1 cellular context compared by ENCODE assay signal in genomic region chr3:72447059-72447946, GRCh38.
A peak's percentile ranks its signal among the peaks of the same experiment; 100 is the strongest.
TF ChIP-seq lines count a peak whose summit lies in the region.

No MANE protein-coding gene starts in this region.

TF ChIP-seq in HepG2, 621 proteins besides CTCF, POLR2A, EP300 and RAD21 (continued from another document and continues in another):
- TF ChIP-seq ZNF318 (CRISPR knock-in tag; IDR thresholded peaks at IDR 0.05): no peak
- no peak for TF ChIP-seq NONO (IDR thresholded peaks at IDR 0.05)
- TF ChIP-seq NONO (CRISPR knock-in tag; conservative IDR thresholded peaks at IDR 0.05): no peak
- no peak for TF ChIP-seq JARID2 (CRISPR knock-in tag; IDR thresholded peaks at IDR 0.05; ENCODE audit: insufficient replicate concordance)
- TF ChIP-seq BHLHE40 (IDR thresholded peaks at IDR 0.05; ENCODE audit: low read length): peak; percentile 64; the same call in 1 of the 2 replicates
- no peak for TF ChIP-seq TARDBP (CRISPR knock-in tag; IDR thresholded peaks at IDR 0.05)
- TF ChIP-seq SNAI1 (CRISPR knock-in tag; IDR thresholded peaks at IDR 0.05; ENCODE audit: borderline replicate concordance): no peak
- TF ChIP-seq NFAT5 (CRISPR knock-in tag; IDR thresholded peaks at IDR 0.05): peak; percentile 82; the same call in 1 of the 2 replicates
- no peak for TF ChIP-seq ZNF710 (CRISPR knock-in tag; IDR thresholded peaks at IDR 0.05; ENCODE audit: borderline replicate concordance)
- TF ChIP-seq ZNF605 (CRISPR knock-in tag; IDR thresholded peaks at IDR 0.05): 0 out of 2 replicates have a peak, but pooled peaks have one; percentile 18
- no peak for TF ChIP-seq ZNF660 (CRISPR knock-in tag; IDR thresholded peaks at IDR 0.05; ENCODE audit: borderline replicate concordance, low read depth)
- no peak; the same call in 1 of the 2 replicates for TF ChIP-seq ZGPAT (CRISPR knock-in tag; IDR thresholded peaks at IDR 0.05)
- TF ChIP-seq ZNF841 (CRISPR knock-in tag; IDR thresholded peaks at IDR 0.05; ENCODE audit: borderline replicate concordance): 0 out of 2 replicates have a peak, but pooled peaks have one; percentile 73
- no peak for TF ChIP-seq ZNF282 (IDR thresholded peaks at IDR 0.05; ENCODE audit: partially characterized antibody)
- no peak for TF ChIP-seq ZNF569 (CRISPR knock-in tag; IDR thresholded peaks at IDR 0.05; ENCODE audit: borderline replicate concordance)
- TF ChIP-seq, protein P1, sequence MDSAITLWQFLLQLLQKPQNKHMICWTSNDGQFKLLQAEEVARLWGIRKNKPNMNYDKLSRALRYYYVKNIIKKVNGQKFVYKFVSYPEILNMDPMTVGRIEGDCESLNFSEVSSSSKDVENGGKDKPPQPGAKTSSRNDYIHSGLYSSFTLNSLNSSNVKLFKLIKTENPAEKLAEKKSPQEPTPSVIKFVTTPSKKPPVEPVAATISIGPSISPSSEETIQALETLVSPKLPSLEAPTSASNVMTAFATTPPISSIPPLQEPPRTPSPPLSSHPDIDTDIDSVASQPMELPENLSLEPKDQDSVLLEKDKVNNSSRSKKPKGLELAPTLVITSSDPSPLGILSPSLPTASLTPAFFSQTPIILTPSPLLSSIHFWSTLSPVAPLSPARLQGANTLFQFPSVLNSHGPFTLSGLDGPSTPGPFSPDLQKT (CRISPR knock-in tag; IDR thresholded peaks at IDR 0.05; ENCODE audit: borderline replicate concordance): no peak
- no peak for TF ChIP-seq GLI4 (CRISPR knock-in tag; IDR thresholded peaks at IDR 0.05; ENCODE audit: borderline replicate concordance)
- TF ChIP-seq CBX2 (IDR thresholded peaks at IDR 0.05; ENCODE audit: low read depth, low read length): no peak
- no peak for TF ChIP-seq CBX2 (CRISPR knock-in tag; IDR thresholded peaks at IDR 0.05; ENCODE audit: low read depth)
- no peak for TF ChIP-seq ZNF264 (CRISPR knock-in tag; IDR thresholded peaks at IDR 0.05)
- no peak; the same call in 1 of the 2 replicates for TF ChIP-seq ZNF768 (CRISPR knock-in tag; IDR thresholded peaks at IDR 0.05)
- TF ChIP-seq GATAD1 (CRISPR knock-in tag; IDR thresholded peaks at IDR 0.05): no peak
- TF ChIP-seq, protein P2, sequence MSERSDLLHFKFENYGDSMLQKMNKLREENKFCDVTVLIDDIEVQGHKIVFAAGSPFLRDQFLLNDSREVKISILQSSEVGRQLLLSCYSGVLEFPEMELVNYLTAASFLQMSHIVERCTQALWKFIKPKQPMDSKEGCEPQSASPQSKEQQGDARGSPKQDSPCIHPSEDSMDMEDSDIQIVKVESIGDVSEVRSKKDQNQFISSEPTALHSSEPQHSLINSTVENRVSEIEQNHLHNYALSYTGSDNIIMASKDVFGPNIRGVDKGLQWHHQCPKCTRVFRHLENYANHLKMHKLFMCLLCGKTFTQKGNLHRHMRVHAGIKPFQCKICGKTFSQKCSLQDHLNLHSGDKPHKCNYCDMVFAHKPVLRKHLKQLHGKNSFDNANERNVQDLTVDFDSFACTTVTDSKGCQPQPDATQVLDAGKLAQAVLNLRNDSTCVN (CRISPR knock-in tag; IDR thresholded peaks at IDR 0.05; ENCODE audit: borderline replicate concordance): no peak
- TF ChIP-seq ZNF432 (CRISPR knock-in tag; IDR thresholded peaks at IDR 0.05; ENCODE audit: borderline replicate concordance): no peak
- TF ChIP-seq SCMH1 (CRISPR knock-in tag; IDR thresholded peaks at IDR 0.05; ENCODE audit: borderline replicate concordance): no peak
- TF ChIP-seq HNRNPUL1 (IDR thresholded peaks at IDR 0.05; ENCODE audit: low read depth, low read length): no peak
- TF ChIP-seq GPN1 (CRISPR knock-in tag; IDR thresholded peaks at IDR 0.05; ENCODE audit: borderline replicate concordance): no peak
- TF ChIP-seq ZNF761 (CRISPR knock-in tag; conservative IDR thresholded peaks at IDR 0.05): no peak
- TF ChIP-seq ZNF784 (CRISPR knock-in tag; IDR thresholded peaks at IDR 0.05; ENCODE audit: borderline replicate concordance): peak; percentile 73; the same call in 1 of the 2 replicates
- TF ChIP-seq, protein P3, sequence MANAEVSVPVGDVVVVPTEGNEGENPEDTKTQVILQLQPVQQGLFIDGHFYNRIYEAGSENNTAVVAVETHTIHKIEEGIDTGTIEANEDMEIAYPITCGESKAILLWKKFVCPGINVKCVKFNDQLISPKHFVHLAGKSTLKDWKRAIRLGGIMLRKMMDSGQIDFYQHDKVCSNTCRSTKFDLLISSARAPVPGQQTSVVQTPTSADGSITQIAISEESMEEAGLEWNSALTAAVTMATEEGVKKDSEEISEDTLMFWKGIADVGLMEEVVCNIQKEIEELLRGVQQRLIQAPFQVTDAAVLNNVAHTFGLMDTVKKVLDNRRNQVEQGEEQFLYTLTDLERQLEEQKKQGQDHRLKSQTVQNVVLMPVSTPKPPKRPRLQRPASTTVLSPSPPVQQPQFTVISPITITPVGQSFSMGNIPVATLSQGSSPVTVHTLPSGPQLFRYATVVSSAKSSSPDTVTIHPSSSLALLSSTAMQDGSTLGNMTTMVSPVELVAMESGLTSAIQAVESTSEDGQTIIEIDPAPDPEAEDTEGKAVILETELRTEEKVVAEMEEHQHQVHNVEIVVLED (CRISPR knock-in tag; IDR thresholded peaks at IDR 0.05; ENCODE audit: borderline replicate concordance): no peak
- TF ChIP-seq HNF1B (CRISPR knock-in tag; IDR thresholded peaks at IDR 0.05): no peak
- no peak for TF ChIP-seq HOXA5 (CRISPR knock-in tag; IDR thresholded peaks at IDR 0.05)
